ENCODE assay signal across 15 cellular contexts in the genomic region with DNA sequence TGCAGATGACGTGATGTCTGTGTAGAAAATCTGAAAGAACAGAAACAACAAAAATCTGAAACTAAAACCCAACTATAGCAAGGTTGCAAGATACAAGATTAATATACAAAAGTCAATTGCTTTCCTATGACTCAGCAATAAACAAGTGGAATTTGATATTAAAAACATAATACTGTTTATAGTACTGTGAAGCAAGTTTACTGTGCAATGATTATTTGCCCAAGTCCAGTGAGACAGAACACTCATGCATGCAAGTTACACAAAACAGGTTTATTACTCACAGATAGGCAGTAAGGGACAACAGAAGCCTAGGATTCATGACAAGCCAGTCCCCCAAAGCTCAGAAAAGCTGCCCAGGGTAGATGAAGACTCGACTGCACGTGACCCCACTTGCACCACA.
DNase-seq lines count a peak whose midpoint lies in the region; ATAC-seq, FAIRE-seq and TF ChIP-seq lines count a peak whose summit lies in the region.
"Had no signal": no experiment of that assay in that cellular context is flagged by ENCODE, and none has a peak within 500 bp of the region (broad histone marks: within the 10 kb centered on the region; RNA-seq: fewer than 3 reads in every experiment).

No MANE protein-coding gene starts in this region.

- H3K36me3 ChIP-seq in bronchial epithelial cell (ENCODE audit: control insufficient read depth, insufficient read depth, low read length) = no peaks in the 10 kb centered on the region
- H3K36me3 ChIP-seq in hepatocyte (replicated peaks; ENCODE audit: insufficient read depth, low read depth) = no peaks in the 10 kb centered on the region
- no peaks in the 10 kb centered on the region for H3K36me3 ChIP-seq in stomach

- H3K27ac ChIP-seq in hepatocyte (peak overlapping the region; percentile 96), stomach (peak overlapping the region; percentile 62 to 70 (median 66))

- DNase-seq in DMS53 treated with DMSO at 0.1 percent for 48 hours (lab: John Stamatoyannopoulos, UW; ENCODE audit: unreplicated experiment) = peak; percentile 65
- DNase-seq in bronchial epithelial cell (ENCODE audit: low read depth) = peak; percentile 20
- no peak for DNase-seq in hepatocyte (ENCODE audit: low spot score)
- DNase-seq in stomach = no peak
- no peak for DNase-seq in NCI-H510A (lab: John Stamatoyannopoulos, UW)
- DNase-seq in NCI-H82 treated with DMSO at 0.1 percent for 48 hours (lab: John Stamatoyannopoulos, UW; ENCODE audit: unreplicated experiment) = no peak
- DNase-seq in NCI-H2227 (lab: John Stamatoyannopoulos, UW; ENCODE audit: unreplicated experiment) = no peak
- DNase-seq: CD8-positive, alpha-beta memory T cell; H7; NCI-H1048; NCI-H146; SK-N-SH had no signal

- intact Hi-C loops in stomach (cut with DNase I; ENCODE audit: low total_unique reads) = no loop called here

- no peak for TF ChIP-seq EP300 in stomach (IDR thresholded peaks at IDR 0.05)

- no peak for TF ChIP-seq CTCF in bronchial epithelial cell (IDR thresholded peaks at IDR 0.05; ENCODE audit: insufficient read depth, low read length, severe bottlenecking)
- TF ChIP-seq CTCF in hepatocyte (IDR thresholded peaks at IDR 0.05; ENCODE audit: poor library complexity) = no peak
- no peak for TF ChIP-seq CTCF in stomach (IDR thresholded peaks at IDR 0.05)

- H3K9me3 ChIP-seq in hepatocyte (ENCODE audit: low read depth) (no peaks in the 10 kb centered on the region), stomach (no peaks in the 10 kb centered on the region)
- H3K9me3 ChIP-seq: SK-N-SH had no signal

- H3K4me3 ChIP-seq in bronchial epithelial cell (ENCODE audit: low read depth, low read length) = no peak overlapping the region
- H3K4me3 ChIP-seq in hepatocyte = no peak overlapping the region
- no peak overlapping the region for H3K4me3 ChIP-seq in stomach

- H3K4me2 ChIP-seq in hepatocyte = peak overlapping the region; percentile 23
- H3K4me2 ChIP-seq: SK-N-SH had no signal

- H3K27me3 ChIP-seq in bronchial epithelial cell (ENCODE audit: control insufficient read depth, insufficient read depth, low read length) (peaks cover 20% of the 10 kb centered on the region), hepatocyte (no peaks in the 10 kb centered on the region), stomach (no peaks in the 10 kb centered on the region)

- no peak for ATAC-seq in GM21390 (IDR thresholded peaks at IDR 0.05; ENCODE audit: unreplicated experiment)
- ATAC-seq: Panc1, Right ventricle myocardium inferior had no signal

- WGBS in hepatocyte (ENCODE audit: low lambda C conversion rate, missing lambda C conversion rate) = 74% methylated on average over 3 of the region's 3 CpGs
- WGBS in stomach, 5 donors = 61 to 90% (median 79%) methylated on average over 3 of the region's 3 CpGs

- no peak for FAIRE-seq in bronchial epithelial cell (lab: Jason Lieb, UNC)

- H4K20me1 ChIP-seq in hepatocyte (ENCODE audit: insufficient read depth, poor library complexity, severe bottlenecking) = no peaks in the 10 kb centered on the region

- no peak for TF ChIP-seq POLR2A in stomach (IDR thresholded peaks at IDR 0.05)

- H3K4me1 ChIP-seq in hepatocyte (ENCODE audit: insufficient read depth) = peaks cover 53% of the 10 kb centered on the region
- peaks cover 6 to 56% (median 18%) of the 10 kb centered on the region in 4 donors for H3K4me1 ChIP-seq in stomach

- no peaks in the 10 kb centered on the region for H3K9me2 ChIP-seq in hepatocyte (replicated peaks; ENCODE audit: insufficient read depth)
- H3K9me2 ChIP-seq: SK-N-SH had no signal

- no peak overlapping the region for H2AFZ ChIP-seq in hepatocyte

- H3K79me2 ChIP-seq in hepatocyte = no peaks in the 10 kb centered on the region

Comparison
In these comparisons a context has a peak if more than half of its experiments do, and no peak if none do; other contexts are left out.
1. DNase-seq: peak in DMS53 treated with DMSO at 0.1 percent for 48 hours (single experiment) and bronchial epithelial cell (single experiment); none in hepatocyte (single experiment), stomach (single experiment), NCI-H510A (single experiment), NCI-H82 treated with DMSO at 0.1 percent for 48 hours (single experiment) and NCI-H2227 (single experiment).